Comparison of ENCODE assay signal across 9 cellular contexts in genomic region chr16:14310519-14310991, GRCh38.
A peak's percentile ranks its signal among the peaks of the same experiment; 100 is the strongest.
DNase-seq lines count a peak whose midpoint lies in the region; ATAC-seq and TF ChIP-seq lines count a peak whose summit lies in the region.
"Had no signal": no experiment of that assay in that cellular context is flagged by ENCODE, and none has a peak within 500 bp of the region (broad histone marks: within the 10 kb centered on the region; RNA-seq: fewer than 3 reads in every experiment).

No MANE protein-coding gene starts in this region.

- peaks cover 9% of the 10 kb centered on the region for H3K79me2 ChIP-seq in trophoblast cell (ENCODE audit: control insufficient read depth, insufficient read depth, low read length, poor library complexity)
- H3K79me2 ChIP-seq: parathyroid adenoma had no signal

- H4K12ac ChIP-seq in trophoblast cell (ENCODE audit: low read depth, low read length): peak overlapping the region; percentile 0

- H2AFZ ChIP-seq in trophoblast cell (ENCODE audit: insufficient read depth, low read length, poor library complexity): peak overlapping the region; percentile 6
- H2AFZ ChIP-seq: parathyroid adenoma had no signal

- H3K9me3 ChIP-seq in ascending aorta: no peaks in the 10 kb centered on the region
- H3K9me3 ChIP-seq in trophoblast cell (ENCODE audit: insufficient read depth, low read depth, low read length): no peaks in the 10 kb centered on the region

- H3K36me3 ChIP-seq in ascending aorta: no peaks in the 10 kb centered on the region
- H3K36me3 ChIP-seq in trophoblast cell (ENCODE audit: control insufficient read depth in 1 of 2, insufficient read depth in 2 of 2, low read length in 2 of 2): no peaks in the 10 kb centered on the region

- peak overlapping the region; percentile 7 for H2BK12ac ChIP-seq in trophoblast cell (ENCODE audit: low read length)

- H3K4me1 ChIP-seq in ascending aorta (peaks cover 10 to 39% of the 10 kb centered on the region in 2 donors), trophoblast cell (ENCODE audit: control insufficient read depth in 1 of 2, insufficient read depth in 2 of 2, low read length in 2 of 2) (peaks cover 38 to 45% of the 10 kb centered on the region in 2 experiments)
- H3K4me1 ChIP-seq: parathyroid adenoma had no signal

- H3K14ac ChIP-seq in trophoblast cell (ENCODE audit: low read length): peak overlapping the region; percentile 34

- ATAC-seq in GM18909 (IDR thresholded peaks at IDR 0.05; ENCODE audit: poor library complexity, unreplicated experiment) (peak; percentile 66), HG03039 (IDR thresholded peaks at IDR 0.05; ENCODE audit: unreplicated experiment) (peak; percentile 40), HG03159 (IDR thresholded peaks at IDR 0.05; ENCODE audit: unreplicated experiment) (no peak), GM19455 (IDR thresholded peaks at IDR 0.05; ENCODE audit: unreplicated experiment) (no peak), HG02840 (IDR thresholded peaks at IDR 0.05; ENCODE audit: low FRiP score, unreplicated experiment) (no peak)

- H3K4me3 ChIP-seq in ascending aorta (peak overlapping the region; percentile 10 to 32), trophoblast cell (ENCODE audit: low read depth, low read length) (no peak overlapping the region)

- H3K27me3 ChIP-seq in ascending aorta (no peaks in the 10 kb centered on the region), trophoblast cell (ENCODE audit: insufficient read depth, low read length) (no peaks in the 10 kb centered on the region)

- H4K8ac ChIP-seq in trophoblast cell (ENCODE audit: low read depth, low read length): peak overlapping the region; percentile 55

- peak overlapping the region; percentile 34 for H2BK120ac ChIP-seq in trophoblast cell (ENCODE audit: insufficient read depth, low read length, poor library complexity)

- DNase-seq in ascending aorta (ENCODE audit: low spot score in 2 of 2) (no peak), trophoblast cell (no peak), NCI-H2029 (lab: John Stamatoyannopoulos, UW) (no peak)

- no peak for TF ChIP-seq CTCF in ascending aorta (IDR thresholded peaks at IDR 0.05)

- H2BK5ac ChIP-seq in trophoblast cell (ENCODE audit: low read depth, low read length, poor library complexity): peak overlapping the region; percentile 19

- H3K18ac ChIP-seq in trophoblast cell (ENCODE audit: low read length): peak overlapping the region; percentile 19

- intact Hi-C loops in ascending aorta (cut with DNase I): no loop called here

- no peak overlapping the region for H2AK5ac ChIP-seq in trophoblast cell (ENCODE audit: low read length)

- H3K79me1 ChIP-seq in trophoblast cell (ENCODE audit: low read length): peaks cover 32% of the 10 kb centered on the region

- no peak overlapping the region for H3K23ac ChIP-seq in trophoblast cell (ENCODE audit: low read length)

- no CpG with 5 or more reads among the region's 10 CpGs for WGBS in trophoblast cell (ENCODE audit: extremely low coverage, insufficient coverage, insufficient read length)

- no peak overlapping the region for H3K9ac ChIP-seq in trophoblast cell (ENCODE audit: low read length)
- H3K9ac ChIP-seq: parathyroid adenoma had no signal

- peak overlapping the region; percentile 42 for H3K4ac ChIP-seq in trophoblast cell (ENCODE audit: low read depth, low read length)

- H3K27ac ChIP-seq in ascending aorta (no peak overlapping the region), trophoblast cell (ENCODE audit: low read depth, low read length) (peak overlapping the region; percentile 90)
- H3K27ac ChIP-seq: parathyroid adenoma had no signal

- peak overlapping the region; percentile 15 for H3K4me2 ChIP-seq in trophoblast cell (ENCODE audit: low read length)

- H4K91ac ChIP-seq in trophoblast cell (ENCODE audit: low read depth, low read length): peak overlapping the region; percentile 57

Comparison
In these comparisons a context has a peak if more than half of its experiments do, and no peak if none do; other contexts are left out.
1. ATAC-seq: peak in GM18909 (single experiment) and HG03039 (single experiment); none in HG03159 (single experiment), GM19455 (single experiment) and HG02840 (single experiment).